In the genomic region with DNA sequence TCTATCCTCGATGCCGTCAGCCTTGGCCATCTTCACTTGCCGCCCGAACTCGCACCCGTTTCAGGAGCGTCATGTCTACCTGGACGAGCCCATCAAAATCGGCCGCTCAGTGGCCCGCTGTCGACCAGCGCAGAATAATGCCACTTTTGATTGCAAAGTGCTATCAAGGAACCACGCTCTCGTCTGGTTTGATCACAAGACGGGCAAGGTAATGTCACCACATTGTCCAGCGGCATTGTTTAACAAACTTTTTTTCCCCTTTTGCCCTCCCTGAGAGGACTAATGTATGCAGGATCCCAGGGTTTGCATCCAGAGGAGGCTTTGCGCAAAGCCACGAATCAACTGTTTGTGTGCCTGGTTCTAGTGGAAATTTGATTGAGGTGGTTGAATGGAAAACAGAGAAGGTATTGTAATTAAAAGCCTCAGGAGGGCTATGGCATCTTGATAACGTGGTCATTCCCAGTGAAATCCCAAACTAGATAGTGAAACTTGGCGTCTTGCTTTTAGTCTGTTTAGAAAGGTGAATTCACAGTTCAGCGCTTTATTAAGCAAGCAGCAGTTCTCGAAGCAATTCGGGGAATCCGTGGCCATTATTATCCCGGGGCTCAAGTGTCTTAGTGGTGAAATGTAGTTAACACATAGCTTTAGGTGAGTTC, we compare ENCODE assay signal across 9 cellular contexts. TPM values are rescaled to one million over a fixed set of nuclear protein-coding genes. Genes with fewer than 3 reads are reported as not detected.
DNase-seq lines count a peak whose midpoint lies in the region; ATAC-seq, FAIRE-seq and TF ChIP-seq lines count a peak whose summit lies in the region.
"Had no signal": no experiment of that assay in that cellular context is flagged by ENCODE, and none has a peak within 500 bp of the region (broad histone marks: within the 10 kb centered on the region; RNA-seq: fewer than 3 reads in every experiment).

No MANE protein-coding gene starts in this region.

- H3K36me3 ChIP-seq in small intestine (ENCODE audit: control insufficient read depth in 2 of 2, insufficient read depth in 2 of 2, low read length in 2 of 2): peaks cover 0 to under 1% of the 10 kb centered on the region in 2 donors

- H3K27ac ChIP-seq in small intestine (ENCODE audit: low read depth in 1 of 2, low read length in 1 of 2): peak overlapping the region in 1 of 2 donors; percentile 94

- H3K9me3 Mint-ChIP-seq in activated T-cell treated with anti-CD3 and anti-CD28 coated beads, Interleukin-2, amount 50 U/mL, for 72 hours: no peaks in the 10 kb centered on the region
- no peaks in the 10 kb centered on the region for H3K9me3 Mint-ChIP-seq in activated CD8-positive, alpha-beta T cell treated with anti-CD3 and anti-CD28 coated beads for 36 hours

- H3K27me3 ChIP-seq in small intestine (ENCODE audit: control insufficient read depth in 2 of 2, insufficient read depth in 2 of 2, low read length in 2 of 2): no peaks in the 10 kb centered on the region

- no peaks in the 10 kb centered on the region for H3K9me3 ChIP-seq in small intestine (ENCODE audit: control insufficient read depth, low read depth)

- POLR2A ChIA-PET in activated CD8-positive, alpha-beta T cell treated with anti-CD3 and anti-CD28 coated beads for 36 hours (lab: Charles Lee): interaction anchor here (1.9 to 2.5 kb wide), 2 partner anchors 65 to 161 kb away, joined by 11 to 12 read pairs; partner anchors contain the start of genes ARF4 and DENND6A

- ATAC-seq in activated T-cell treated with anti-CD3 and anti-CD28 coated beads, Interleukin-2, amount 50 U/mL, for 72 hours (replicated peaks in 1 of 2): no peak
- no peak for ATAC-seq in activated CD8-positive, alpha-beta T cell treated with anti-CD3 and anti-CD28 coated beads for 36 hours
- ATAC-seq in GM21390 (IDR thresholded peaks at IDR 0.05; ENCODE audit: unreplicated experiment) (no peak), GM18517 (IDR thresholded peaks at IDR 0.05; ENCODE audit: unreplicated experiment) (no peak), HG03439 (IDR thresholded peaks at IDR 0.05; ENCODE audit: unreplicated experiment) (no peak)

- no peak for TF ChIP-seq CTCF in activated CD8-positive, alpha-beta T cell treated with anti-CD3 and anti-CD28 coated beads for 36 hours (IDR thresholded peaks at IDR 0.05)

- intact Hi-C loops in activated CD8-positive, alpha-beta T cell treated with anti-CD3 and anti-CD28 coated beads for 36 hours (cut with micrococcal nuclease): loop anchor here (5.0 kb wide), 1 partner anchor 160 kb away; the partner anchor contains the start of gene ARF4

- DNase-seq in activated T-cell treated with anti-CD3 and anti-CD28 coated beads, Interleukin-2, amount 50 U/mL, for 72 hours: no peak
- DNase-seq in activated T-cell treated with anti-CD3 and anti-CD28 coated beads, Interleukin-2, amount 50 U/mL, for 48 hours: no peak
- no peak for DNase-seq in activated CD8-positive, alpha-beta T cell treated with anti-CD3 and anti-CD28 coated beads for 36 hours
- peak; percentile 28 for DNase-seq in small intestine

- WGBS in small intestine, 3 donors: 14 to 34% (median 30%) methylated on average over 26 of the region's 26 CpGs

- peaks cover 7 to 8% of the 10 kb centered on the region in 2 donors for H3K36me3 Mint-ChIP-seq in activated T-cell treated with anti-CD3 and anti-CD28 coated beads, Interleukin-2, amount 50 U/mL, for 72 hours (ENCODE audit: insufficient read depth in 2 of 2)
- H3K36me3 Mint-ChIP-seq in activated CD8-positive, alpha-beta T cell treated with anti-CD3 and anti-CD28 coated beads for 36 hours (ENCODE audit: low read depth): peaks cover 30% of the 10 kb centered on the region

- peak overlapping the region; percentile 95 to 98 for H3K4me3 Mint-ChIP-seq in activated T-cell treated with anti-CD3 and anti-CD28 coated beads, Interleukin-2, amount 50 U/mL, for 72 hours
- peak overlapping the region; percentile 96 for H3K4me3 Mint-ChIP-seq in activated CD8-positive, alpha-beta T cell treated with anti-CD3 and anti-CD28 coated beads for 36 hours

- no peak overlapping the region for H3K27ac Mint-ChIP-seq in activated T-cell treated with anti-CD3 and anti-CD28 coated beads, Interleukin-2, amount 50 U/mL, for 72 hours
- no peak overlapping the region for H3K27ac Mint-ChIP-seq in activated CD8-positive, alpha-beta T cell treated with anti-CD3 and anti-CD28 coated beads for 36 hours

- peak overlapping the region; percentile 83 for H3K4me3 ChIP-seq in iPS-11a (ENCODE audit: low read depth, low read length)
- peak overlapping the region; percentile 96 to 98 for H3K4me3 ChIP-seq in small intestine (ENCODE audit: low read depth in 1 of 2, low read length in 2 of 2)

- FAIRE-seq in small intestine (lab: Jason Lieb, UNC): no peak
- FAIRE-seq: GM18507 had no signal

- no peaks in the 10 kb centered on the region for H3K27me3 Mint-ChIP-seq in activated T-cell treated with anti-CD3 and anti-CD28 coated beads, Interleukin-2, amount 50 U/mL, for 72 hours (ENCODE audit: low read depth)
- H3K27me3 Mint-ChIP-seq in activated CD8-positive, alpha-beta T cell treated with anti-CD3 and anti-CD28 coated beads for 36 hours: no peaks in the 10 kb centered on the region

- CTCF ChIA-PET in activated CD8-positive, alpha-beta T cell treated with anti-CD3 and anti-CD28 coated beads for 36 hours (lab: Charles Lee): interaction anchor here (1.2 to 1.5 kb wide), 2 partner anchors 10 to 69 kb away, joined by 4 to 5 read pairs; no protein-coding TSS in a partner anchor

- H3K4me1 ChIP-seq in small intestine (ENCODE audit: control insufficient read depth in 2 of 2, insufficient read depth in 1 of 2, low read depth in 1 of 2, low read length in 1 of 2): peaks cover 0 to 4% of the 10 kb centered on the region in 2 donors

- peaks cover 57% of the 10 kb centered on the region for H3K4me1 Mint-ChIP-seq in activated T-cell treated with anti-CD3 and anti-CD28 coated beads, Interleukin-2, amount 50 U/mL, for 72 hours (ENCODE audit: low read depth)
- H3K4me1 Mint-ChIP-seq in activated CD8-positive, alpha-beta T cell treated with anti-CD3 and anti-CD28 coated beads for 36 hours (ENCODE audit: low read depth): peaks cover 44% of the 10 kb centered on the region

RNA-seq across cellular contexts. Expression of gene SLMAP, which starts 1.7 kb away (rescaled TPM):
- total RNA-seq in activated T-cell treated with anti-CD3 and anti-CD28 coated beads, Interleukin-2, amount 50 U/mL, for 72 hours: 10 to 100 TPM; 36.5 to 42.9 TPM
- total RNA-seq in activated CD8-positive, alpha-beta T cell treated with anti-CD3 and anti-CD28 coated beads for 36 hours: 10 to 100 TPM; 45.8 to 47.3 TPM
- 10 to 100 TPM; 24.7 to 32.7 (median 32.7) TPM for polyA plus RNA-seq in small intestine
